Comparison of ENCODE assay signal across 9 cellular contexts in genomic region chr16:55323637-55324490, GRCh38. TPM values are rescaled to one million over a fixed set of nuclear protein-coding genes. Genes with fewer than 3 reads are reported as not detected.
DNase-seq lines count a peak whose midpoint lies in the region; ATAC-seq and TF ChIP-seq lines count a peak whose summit lies in the region.
"Had no signal": no experiment of that assay in that cellular context is flagged by ENCODE, and none has a peak within 500 bp of the region (broad histone marks: within the 10 kb centered on the region; RNA-seq: fewer than 3 reads in every experiment).

TSS of gene IRX6 (plus strand) at chr16:55324203. CDS start at chr16:55325092, 889 bp downstream.

- peaks cover 12% of the 10 kb centered on the region for H3K4me1 Mint-ChIP-seq in neural progenitor cell

- H3K9me3 Mint-ChIP-seq in neural progenitor cell: peaks cover 3% of the 10 kb centered on the region

- H3K79me2 ChIP-seq in neural progenitor cell (ENCODE audit: low read depth): no peaks in the 10 kb centered on the region

- H3K27ac Mint-ChIP-seq in neural progenitor cell: no peak within 1 kb of the TSS

- no peaks in the 10 kb centered on the region for H3K36me3 Mint-ChIP-seq in neural progenitor cell

- peaks cover 24% of the 10 kb centered on the region for H3K4me1 ChIP-seq in neural progenitor cell

- peak; percentile 14 for DNase-seq in DMS114 treated with DMSO at 0.1 percent for 48 hours (lab: John Stamatoyannopoulos, UW; ENCODE audit: unreplicated experiment)
- peak; percentile 76 for DNase-seq in NCI-H1105 (lab: John Stamatoyannopoulos, UW)
- DNase-seq in neural progenitor cell (ENCODE audit: low spot score): peak; percentile 84
- DNase-seq in stimulated activated naive CD4-positive, alpha-beta T cell (lab: John Stamatoyannopoulos, UW): no peak
- no peak for DNase-seq in activated CD4-positive, alpha-beta T cell treated with anti-CD3 and anti-CD28 coated beads for 4 hours
- no peak for DNase-seq in GM19240 (ENCODE audit: insufficient read length, low spot score)
- DNase-seq in activated CD8-positive, alpha-beta memory T cell treated with anti-CD3 and anti-CD28 coated beads for 24 hours: no peak
- DNase-seq: NCI-H1048 had no signal

- no peak within 1 kb of the TSS for H3K27ac ChIP-seq in neural progenitor cell

- H3K4me3 Mint-ChIP-seq in neural progenitor cell: peak within 1 kb of the TSS; percentile 78

- peak within 1 kb of the TSS; percentile 87 for H2AFZ ChIP-seq in neural progenitor cell (replicated peaks)

- ATAC-seq in esophagus mucosa: peak; percentile 55

- peak within 1 kb of the TSS; percentile 98 for H3K4me2 ChIP-seq in neural progenitor cell

- H3K9me3 ChIP-seq in neural progenitor cell (ENCODE audit: low read depth): no peaks in the 10 kb centered on the region

- H3F3A ChIP-seq in neural progenitor cell (ENCODE audit: low read depth): peaks cover 15% of the 10 kb centered on the region

- TF ChIP-seq CTCF in neural progenitor cell (IDR thresholded peaks at IDR 0.05): peak; percentile 88

- peaks cover 49% of the 10 kb centered on the region for H3K27me3 Mint-ChIP-seq in neural progenitor cell (ENCODE audit: insufficient read depth, low read depth)

- H3K36me3 ChIP-seq in neural progenitor cell: no peaks in the 10 kb centered on the region

- peak within 1 kb of the TSS; percentile 64 for H3K4me3 ChIP-seq in neural progenitor cell

- peaks cover 100% of the 10 kb centered on the region for H3K27me3 ChIP-seq in neural progenitor cell

- peaks cover 20% of the 10 kb centered on the region for H4K20me1 ChIP-seq in neural progenitor cell (ENCODE audit: low read depth)

- H3K9ac ChIP-seq in neural progenitor cell: no peak within 1 kb of the TSS

RNA-seq across cellular contexts. Expression of gene IRX6, which starts in this region (rescaled TPM):
- total RNA-seq in esophagus mucosa: 0.08 TPM
- total RNA-seq in neural progenitor cell (ENCODE audit: low replicate concordance): not detected in 2 replicates

Comparison
In these comparisons a context has a peak if more than half of its experiments do, and no peak if none do; other contexts are left out.
1. Peak in ATAC-seq in esophagus mucosa; RNA of the gene not detected or under 1 TPM.
2. Peak in DNase-seq, H3K4me3 ChIP-seq and H3K4me2 ChIP-seq in neural progenitor cell; RNA of the gene not detected or under 1 TPM.
3. DNase-seq: peak in DMS114 treated with DMSO at 0.1 percent for 48 hours (single experiment) and NCI-H1105 (single experiment); none in stimulated activated naive CD4-positive, alpha-beta T cell (0 of 6), activated CD4-positive, alpha-beta T cell treated with anti-CD3 and anti-CD28 coated beads for 4 hours (0 of 2), GM19240 (single experiment) and activated CD8-positive, alpha-beta memory T cell treated with anti-CD3 and anti-CD28 coated beads for 24 hours (single experiment).